In genomic region chr17:30600062-30600829, GRCh38 we compare ENCODE assay signal across 8 cellular contexts.
DNase-seq lines count a peak whose midpoint lies in the region; ATAC-seq and TF ChIP-seq lines count a peak whose summit lies in the region.

No MANE protein-coding gene starts in this region.

- H3K4me1 Mint-ChIP-seq in activated CD4-positive, alpha-beta T cell treated with anti-CD3 and anti-CD28 coated beads for 36 hours = peaks cover 29% of the 10 kb centered on the region

- POLR2A ChIA-PET in activated CD4-positive, alpha-beta T cell treated with anti-CD3 and anti-CD28 coated beads for 36 hours (lab: Charles Lee) = interaction anchor here (0.5 to 0.6 kb wide), 2 partner anchors 89 to 368 kb away, joined by 3 to 4 read pairs; no protein-coding TSS in a partner anchor

- CTCF ChIA-PET in activated CD4-positive, alpha-beta T cell treated with anti-CD3 and anti-CD28 coated beads for 36 hours (lab: Charles Lee) = interaction anchor here (0.6 kb wide), 1 partner anchor 512 kb away, joined by 3 read pairs; no protein-coding TSS in a partner anchor

- H3K4me3 ChIP-seq in coronary artery = peak overlapping the region; percentile 90

- no peak overlapping the region for H3K27ac Mint-ChIP-seq in activated CD4-positive, alpha-beta T cell treated with anti-CD3 and anti-CD28 coated beads for 36 hours

- no peaks in the 10 kb centered on the region for H3K9me3 Mint-ChIP-seq in activated CD4-positive, alpha-beta T cell treated with anti-CD3 and anti-CD28 coated beads for 36 hours (ENCODE audit: low read depth)

- peak; percentile 76 for DNase-seq in Ammon's horn (ENCODE audit: low spot score)
- DNase-seq in NCI-H345 treated with DMSO at 0.1 percent for 48 hours (lab: John Stamatoyannopoulos, UW; ENCODE audit: unreplicated experiment) = peak; percentile 76
- peak; percentile 81 for DNase-seq in activated CD4-positive, alpha-beta T cell treated with anti-CD3 and anti-CD28 coated beads for 36 hours
- peak; percentile 90 for DNase-seq in coronary artery (ENCODE audit: low spot score)
- DNase-seq in left kidney (ENCODE audit: low read depth, low spot score) = peak; percentile 95
- DNase-seq in stimulated activated CD4-positive, alpha-beta T cell treated with anti-CD3 and anti-CD28 coated beads, Interleukin-1b, Interleukin-23, amount 100 ng/mL, for 48 hours = peak; percentile 62

- peak overlapping the region; percentile 95 for H3K4me3 Mint-ChIP-seq in activated CD4-positive, alpha-beta T cell treated with anti-CD3 and anti-CD28 coated beads for 36 hours

- TF ChIP-seq CTCF in coronary artery (IDR thresholded peaks at IDR 0.05) = no peak

- peak overlapping the region; percentile 92 to 97 for H3K27ac ChIP-seq in coronary artery

- ATAC-seq in GM18907 (IDR thresholded peaks at IDR 0.05; ENCODE audit: unreplicated experiment) (peak; percentile 88), HG03108 (IDR thresholded peaks at IDR 0.05; ENCODE audit: unreplicated experiment) (peak; percentile 84)
- ATAC-seq in activated CD4-positive, alpha-beta T cell treated with anti-CD3 and anti-CD28 coated beads for 36 hours = peak; percentile 95

- no peaks in the 10 kb centered on the region for H3K27me3 Mint-ChIP-seq in activated CD4-positive, alpha-beta T cell treated with anti-CD3 and anti-CD28 coated beads for 36 hours

- H3K36me3 Mint-ChIP-seq in activated CD4-positive, alpha-beta T cell treated with anti-CD3 and anti-CD28 coated beads for 36 hours (ENCODE audit: low read depth) = peaks cover 3% of the 10 kb centered on the region

- intact Hi-C loops in activated CD4-positive, alpha-beta T cell treated with anti-CD3 and anti-CD28 coated beads for 36 hours (cut with DNase I, micrococcal nuclease) = loop anchor here in 1 of 2 experiments (5.0 kb wide), 1 partner anchor 117 kb away; no protein-coding TSS in a partner anchor

Comparison
In these comparisons a context has a peak if more than half of its experiments do, and no peak if none do; other contexts are left out.
1. Peak in every context shown above with its lines: DNase-seq, ATAC-seq, H3K4me3 ChIP-seq and H3K27ac ChIP-seq.